Comparison of ENCODE assay signal across 21 cellular contexts in the genomic region with DNA sequence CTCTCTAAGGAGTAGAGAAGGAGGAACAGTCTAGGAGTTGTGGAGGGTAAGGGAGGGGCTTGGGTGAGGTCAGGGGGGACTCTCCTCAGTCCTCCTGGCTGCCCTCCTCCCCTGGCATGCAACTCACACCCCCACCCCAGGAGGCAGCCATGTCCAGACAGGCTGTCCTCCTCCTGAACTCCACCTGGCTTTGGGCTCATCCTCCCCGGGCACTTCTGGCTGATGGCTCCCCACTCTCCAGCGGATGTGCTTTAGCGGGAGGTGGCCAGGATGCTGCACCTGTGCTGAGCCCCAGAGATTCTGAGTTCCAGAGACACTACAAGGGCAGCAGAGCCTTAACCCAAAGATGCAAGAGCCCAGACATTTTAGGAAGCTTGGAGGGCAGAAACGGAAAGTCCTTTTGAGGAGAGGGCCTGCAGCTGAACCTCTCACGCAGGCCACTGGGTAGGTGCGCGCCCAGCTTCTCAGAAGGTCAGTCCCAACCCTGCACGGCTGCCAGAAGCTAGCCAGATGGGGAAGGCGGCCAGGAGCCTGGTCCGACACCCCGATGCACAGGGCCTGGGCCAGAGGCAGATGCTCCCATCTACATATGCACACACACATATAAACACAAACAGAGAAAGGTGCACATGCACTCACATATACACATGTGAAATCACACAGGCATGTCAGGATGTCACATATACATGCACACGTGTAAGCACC.
A peak's percentile ranks its signal among the peaks of the same experiment; 100 is the strongest.
DNase-seq lines count a peak whose midpoint lies in the region; ATAC-seq and TF ChIP-seq lines count a peak whose summit lies in the region.
"Had no signal": no experiment of that assay in that cellular context is flagged by ENCODE, and none has a peak within 500 bp of the region (broad histone marks: within the 10 kb centered on the region; RNA-seq: fewer than 3 reads in every experiment).

No MANE protein-coding gene starts in this region.

- H3K4me1 ChIP-seq in CD8-positive, alpha-beta T cell (ENCODE audit: insufficient read depth, low read length) = peaks cover 48% of the 10 kb centered on the region
- H3K4me1 ChIP-seq in neural progenitor cell (no peaks in the 10 kb centered on the region), MM.1S (ENCODE audit: low read length) (peaks cover 16% of the 10 kb centered on the region)

- H3K79me2 ChIP-seq in neural progenitor cell (ENCODE audit: low read depth) (no peaks in the 10 kb centered on the region), MM.1S (ENCODE audit: low read length) (no peaks in the 10 kb centered on the region)

- H3K9ac ChIP-seq in neural progenitor cell (no peak overlapping the region), MM.1S (ENCODE audit: low read length) (no peak overlapping the region)

- POLR2A ChIA-PET in CD8-positive, alpha-beta T cell (lab: Charles Lee) = interaction anchor here (0.8 to 3.3 kb wide), 4 partner anchors 11 to 58 kb away, joined by 3 to 28 read pairs (median 3); no protein-coding TSS in a partner anchor

- DNase-seq in CD14-positive monocyte (ENCODE audit: low spot score) (no peak), coronary artery (ENCODE audit: low spot score) (peak; percentile 56), neural progenitor cell (ENCODE audit: low spot score) (no peak), MM.1S (no peak), NCI-H345 treated with DMSO at 0.1 percent for 48 hours (lab: John Stamatoyannopoulos, UW; ENCODE audit: unreplicated experiment) (no peak), ureter (ENCODE audit: low spot score) (no peak)
- no peak for DNase-seq in CD8-positive, alpha-beta T cell
- no peak for DNase-seq in central memory CD4-positive, alpha-beta T cell
- DNase-seq: activated T-cell treated with anti-CD3 and anti-CD28 coated beads for 4 hours; AML-193; brain microvascular endothelial cell; erythroblast; NCI-H1048; NCI-H2029; NCI-H446; NK-92 treated with Interleukin-12 subunit alpha and Interleukin-12 subunit beta, amount 100 ng/mL, for 24 hours; T1000; trophoblast cell had no signal

- CTCF ChIA-PET in CD8-positive, alpha-beta T cell (lab: Charles Lee) = interaction anchor here (1.5 to 2.4 kb wide), 2 partner anchors 10 to 83 kb away, joined by 5 to 10 read pairs; no protein-coding TSS in a partner anchor

- H3K27ac Mint-ChIP-seq in CD14-positive monocyte (peak overlapping the region; percentile 99 to 100 (median 99)), neural progenitor cell (peak overlapping the region; percentile 78)
- peak overlapping the region; percentile 99 for H3K27ac Mint-ChIP-seq in CD8-positive, alpha-beta T cell
- H3K27ac Mint-ChIP-seq: stimulated activated memory B cell treated with anti-CD40 and anti-IgM and Interleukin-4, amounts not matched to agents 10 μg/mL and 1 μg/mL and 100 μg/mL, for 72 hours had no signal

- intact Hi-C loops in CD14-positive monocyte (cut with micrococcal nuclease) = no loop called here
- intact Hi-C loops in CD8-positive, alpha-beta T cell (cut with DNase I, micrococcal nuclease) = no loop called here

- no peak for TF ChIP-seq CTCF in CD14-positive monocyte (IDR thresholded peaks at IDR 0.05)
- TF ChIP-seq CTCF in CD8-positive, alpha-beta T cell (IDR thresholded peaks at IDR 0.05) = no peak
- no peak for TF ChIP-seq CTCF in coronary artery (IDR thresholded peaks at IDR 0.05)
- no peak for TF ChIP-seq CTCF in neural progenitor cell (IDR thresholded peaks at IDR 0.05)
- no peak for TF ChIP-seq CTCF in MM.1S (IDR thresholded peaks at IDR 0.05; ENCODE audit: low read length)

- no peak overlapping the region for H3K4me3 Mint-ChIP-seq in CD14-positive monocyte
- H3K4me3 Mint-ChIP-seq in CD8-positive, alpha-beta T cell = no peak overlapping the region
- H3K4me3 Mint-ChIP-seq in neural progenitor cell = no peak overlapping the region
- H3K4me3 Mint-ChIP-seq: stimulated activated memory B cell treated with anti-CD40 and anti-IgM and Interleukin-4, amounts not matched to agents 10 μg/mL and 1 μg/mL and 100 μg/mL, for 72 hours had no signal

- no peak for ATAC-seq in CD8-positive, alpha-beta T cell
- ATAC-seq: activated naive CD4-positive, alpha-beta T cell treated with anti-CD3 and anti-CD28 coated beads, Interleukin-2, amount 50 U/mL, for 72 hours; stimulated activated memory B cell treated with anti-CD40 and anti-IgM and Interleukin-4, amounts not matched to agents 10 μg/mL and 1 μg/mL and 100 μg/mL, for 72 hours had no signal

- H3F3A ChIP-seq in neural progenitor cell (ENCODE audit: low read depth) = no peaks in the 10 kb centered on the region
- no peaks in the 10 kb centered on the region for H3F3A ChIP-seq in MM.1S (ENCODE audit: insufficient read depth, low read length)

- H3K4me2 ChIP-seq in neural progenitor cell = no peak overlapping the region
- H3K4me2 ChIP-seq in MM.1S (ENCODE audit: low read depth, low read length) = no peak overlapping the region

- H3K9me3 Mint-ChIP-seq in CD14-positive monocyte (no peaks in the 10 kb centered on the region), neural progenitor cell (no peaks in the 10 kb centered on the region)
- H3K9me3 Mint-ChIP-seq in CD8-positive, alpha-beta T cell = no peaks in the 10 kb centered on the region
- H3K9me3 Mint-ChIP-seq: activated naive CD4-positive, alpha-beta T cell treated with anti-CD3 and anti-CD28 coated beads, Interleukin-2, amount 50 U/mL, for 72 hours; stimulated activated memory B cell treated with anti-CD40 and anti-IgM and Interleukin-4, amounts not matched to agents 10 μg/mL and 1 μg/mL and 100 μg/mL, for 72 hours had no signal

- H3K36me3 Mint-ChIP-seq in CD14-positive monocyte (peaks cover 0 to 3% of the 10 kb centered on the region in 2 donors), neural progenitor cell (peaks cover 21% of the 10 kb centered on the region)
- peaks cover 21% of the 10 kb centered on the region for H3K36me3 Mint-ChIP-seq in CD8-positive, alpha-beta T cell
- H3K36me3 Mint-ChIP-seq: stimulated activated memory B cell treated with anti-CD40 and anti-IgM and Interleukin-4, amounts not matched to agents 10 μg/mL and 1 μg/mL and 100 μg/mL, for 72 hours had no signal

- no peaks in the 10 kb centered on the region for H3K9me2 ChIP-seq in MM.1S (replicated peaks; ENCODE audit: insufficient read depth, low read length)

- H3K27me3 ChIP-seq in CD8-positive, alpha-beta T cell (ENCODE audit: insufficient read depth, low read length) = no peaks in the 10 kb centered on the region
- H3K27me3 ChIP-seq in neural progenitor cell = no peaks in the 10 kb centered on the region
- peaks cover 96% of the 10 kb centered on the region for H3K27me3 ChIP-seq in MM.1S (replicated peaks; ENCODE audit: insufficient read depth, low read length)

- no peak overlapping the region for H3K4me3 ChIP-seq in CD8-positive, alpha-beta T cell (ENCODE audit: low read depth, low read length)
- H3K4me3 ChIP-seq in coronary artery (no peak overlapping the region), neural progenitor cell (no peak overlapping the region), MM.1S (ENCODE audit: low read length) (no peak overlapping the region)
- H3K4me3 ChIP-seq: SK-N-MC had no signal

- H3K9me3 ChIP-seq in CD8-positive, alpha-beta T cell (ENCODE audit: low read length) = no peaks in the 10 kb centered on the region
- H3K9me3 ChIP-seq in neural progenitor cell (ENCODE audit: low read depth) (no peaks in the 10 kb centered on the region), MM.1S (replicated peaks; ENCODE audit: insufficient read depth, low read length) (no peaks in the 10 kb centered on the region)

- H3K4me1 Mint-ChIP-seq in CD14-positive monocyte (peaks cover 65% of the 10 kb centered on the region), neural progenitor cell (peaks cover 26% of the 10 kb centered on the region)
- peaks cover 47% of the 10 kb centered on the region for H3K4me1 Mint-ChIP-seq in CD8-positive, alpha-beta T cell (ENCODE audit: low read depth)

- H3K36me3 ChIP-seq in CD8-positive, alpha-beta T cell (ENCODE audit: insufficient read depth, low read length) = no peaks in the 10 kb centered on the region
- H3K36me3 ChIP-seq in neural progenitor cell (no peaks in the 10 kb centered on the region), MM.1S (replicated peaks; ENCODE audit: insufficient read depth, low read length) (no peaks in the 10 kb centered on the region)
- H3K36me3 ChIP-seq: brain microvascular endothelial cell had no signal

- no peaks in the 10 kb centered on the region for H4K20me1 ChIP-seq in neural progenitor cell (ENCODE audit: low read depth)
- no peaks in the 10 kb centered on the region for H4K20me1 ChIP-seq in MM.1S (ENCODE audit: insufficient read depth, low read length)

- H2AFZ ChIP-seq in neural progenitor cell (replicated peaks) (no peak overlapping the region), MM.1S (ENCODE audit: low read length) (no peak overlapping the region)

- H3K27ac ChIP-seq in CD8-positive, alpha-beta T cell (ENCODE audit: low read depth, low read length) = no peak overlapping the region
- H3K27ac ChIP-seq in coronary artery (no peak overlapping the region), neural progenitor cell (no peak overlapping the region), MM.1S (ENCODE audit: low read length) (no peak overlapping the region)
- H3K27ac ChIP-seq: brain microvascular endothelial cell, SK-N-MC had no signal

- H3K27me3 Mint-ChIP-seq in CD14-positive monocyte (ENCODE audit: low read depth in 3 of 3) (peaks cover 0 to 4% (median 0%) of the 10 kb centered on the region in 3 donors), neural progenitor cell (ENCODE audit: insufficient read depth, low read depth) (peaks cover 2% of the 10 kb centered on the region)
- no peaks in the 10 kb centered on the region for H3K27me3 Mint-ChIP-seq in CD8-positive, alpha-beta T cell (ENCODE audit: low read depth)
